18 cellular contexts compared by ENCODE assay signal in the genomic region with DNA sequence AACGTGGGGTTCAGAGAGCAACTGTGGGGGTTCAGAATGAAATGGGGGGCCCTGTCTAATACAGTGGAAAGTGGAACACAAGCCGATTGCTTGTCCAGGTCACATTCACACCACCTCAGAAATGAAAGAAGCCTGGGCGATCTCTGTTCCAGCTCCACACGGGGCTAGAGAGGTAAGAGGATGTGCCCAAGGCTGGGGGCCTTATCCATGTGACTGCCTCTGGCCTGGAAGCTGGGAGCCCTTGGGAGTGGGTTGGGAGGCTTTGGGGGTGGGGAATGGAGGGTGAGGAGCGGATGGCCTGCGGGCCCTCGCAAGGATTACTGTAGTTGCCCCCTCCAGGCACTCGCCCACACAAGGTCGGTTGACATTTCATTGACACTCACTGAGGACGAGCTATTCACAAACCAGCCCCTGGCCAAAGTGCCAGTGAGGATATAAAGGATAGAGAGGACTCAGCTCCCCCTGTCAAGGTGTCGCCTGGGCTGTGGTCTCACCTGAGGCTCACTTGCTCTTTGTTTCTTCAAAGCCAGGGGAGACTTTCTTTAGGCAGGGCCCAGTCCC.
DNase-seq lines count a peak whose midpoint lies in the region; ATAC-seq and TF ChIP-seq lines count a peak whose summit lies in the region.
"Had no signal": no experiment of that assay in that cellular context is flagged by ENCODE, and none has a peak within 500 bp of the region (broad histone marks: within the 10 kb centered on the region; RNA-seq: fewer than 3 reads in every experiment).

No MANE protein-coding gene starts in this region.

- H3K27ac Mint-ChIP-seq in T-helper 2 cell treated with Interferon-gamma antibody and Interleukin-4, amounts not matched to agents 5 μg/mL and 100 μg/mL, for 36 hours, result no peak overlapping the region
- H3K27ac Mint-ChIP-seq: CD8-positive, alpha-beta T cell; endodermal cell; T-cell had no signal

- H3K36me3 Mint-ChIP-seq in T-helper 2 cell treated with Interferon-gamma antibody and Interleukin-4, amounts not matched to agents 5 μg/mL and 100 μg/mL, for 36 hours (ENCODE audit: low read depth), result no peaks in the 10 kb centered on the region
- H3K36me3 Mint-ChIP-seq: CD8-positive, alpha-beta T cell; T-cell had no signal

- no peak for TF ChIP-seq POLR2A in Peyer's patch (IDR thresholded peaks at IDR 0.05)

- no peaks in the 10 kb centered on the region for H3K4me1 Mint-ChIP-seq in T-helper 2 cell treated with Interferon-gamma antibody and Interleukin-4, amounts not matched to agents 5 μg/mL and 100 μg/mL, for 36 hours (ENCODE audit: low read depth)
- H3K4me1 Mint-ChIP-seq: T-cell had no signal

- H3K4me2 ChIP-seq in osteoblast (ENCODE audit: insufficient read depth, low read length), result no peak overlapping the region

- H3K27me3 Mint-ChIP-seq in T-helper 2 cell treated with Interferon-gamma antibody and Interleukin-4, amounts not matched to agents 5 μg/mL and 100 μg/mL, for 36 hours (ENCODE audit: low read depth), result peaks cover 19% of the 10 kb centered on the region

- H3K4me3 ChIP-seq in Peyer's patch, result no peak overlapping the region
- H3K4me3 ChIP-seq in esophagus (ENCODE audit: low read depth in 1 of 2, low read length in 2 of 2), result no peak overlapping the region
- H3K4me3 ChIP-seq in osteoblast (ENCODE audit: insufficient read depth, low read length), result no peak overlapping the region
- H3K4me3 ChIP-seq in thoracic aorta, result peak overlapping the region; percentile 54

- H3K79me2 ChIP-seq in osteoblast (ENCODE audit: insufficient read depth, low read length), result no peaks in the 10 kb centered on the region

- no peaks in the 10 kb centered on the region for H4K20me1 ChIP-seq in osteoblast (ENCODE audit: insufficient read depth, low read length)

- H3K9me3 ChIP-seq in Peyer's patch, result no peaks in the 10 kb centered on the region
- no peaks in the 10 kb centered on the region for H3K9me3 ChIP-seq in esophagus (ENCODE audit: control insufficient read depth in 2 of 2, insufficient read depth in 1 of 2, low read depth in 1 of 2, low read length in 1 of 2)
- no peaks in the 10 kb centered on the region for H3K9me3 ChIP-seq in osteoblast (ENCODE audit: low read depth, low read length)
- H3K9me3 ChIP-seq in thoracic aorta, result no peaks in the 10 kb centered on the region
- H3K9me3 ChIP-seq: neutrophil had no signal

- ATAC-seq in thoracic aorta (ENCODE audit: insufficient number of reproducible peaks, low FRiP score, low read depth), result no peak
- ATAC-seq: CD8-positive, alpha-beta T cell; stimulated activated naive CD8-positive, alpha-beta T cell treated with anti-CD3 and anti-CD28 coated beads, Interleukin-15, Interleukin-2, amounts not matched to agents 100 U/mL and 50 U/mL, for 24 hours; T-cell had no signal

- H3K4me1 ChIP-seq in Peyer's patch, result peaks cover 0 to 17% (median 0%) of the 10 kb centered on the region in 4 donors
- H3K4me1 ChIP-seq in esophagus (ENCODE audit: control insufficient read depth in 2 of 2, insufficient read depth in 2 of 2, low read length in 1 of 2), result peaks cover 3 to 16% of the 10 kb centered on the region in 2 donors
- peaks cover 45% of the 10 kb centered on the region for H3K4me1 ChIP-seq in osteoblast (ENCODE audit: insufficient read depth, low read length)
- peaks cover 41 to 57% of the 10 kb centered on the region in 2 donors for H3K4me1 ChIP-seq in thoracic aorta (ENCODE audit: control insufficient read depth in 1 of 2, low read depth in 2 of 2)

- no peak overlapping the region for H3K4me3 Mint-ChIP-seq in T-helper 2 cell treated with Interferon-gamma antibody and Interleukin-4, amounts not matched to agents 5 μg/mL and 100 μg/mL, for 36 hours
- H3K4me3 Mint-ChIP-seq: CD8-positive, alpha-beta T cell; endodermal cell; T-cell had no signal

- 87% methylated on average over 11 of the region's 11 CpGs for WGBS in esophagus, 2 donors

- H3K36me3 ChIP-seq in Peyer's patch, result no peaks in the 10 kb centered on the region
- H3K36me3 ChIP-seq in esophagus (ENCODE audit: control insufficient read depth in 2 of 2, insufficient read depth in 2 of 2, low read length in 1 of 2), result no peaks in the 10 kb centered on the region
- no peaks in the 10 kb centered on the region for H3K36me3 ChIP-seq in osteoblast (ENCODE audit: insufficient read depth, low read length)
- no peaks in the 10 kb centered on the region for H3K36me3 ChIP-seq in thoracic aorta
- H3K36me3 ChIP-seq: neutrophil had no signal

- H2AFZ ChIP-seq in osteoblast (ENCODE audit: low read length), result no peak overlapping the region

- H3K27ac ChIP-seq in Peyer's patch (peak overlapping the region; percentile 52 to 72 (median 62)), esophagus (ENCODE audit: low read depth in 2 of 2, low read length in 1 of 2) (peak overlapping the region; percentile 59 to 72), osteoblast (ENCODE audit: low read depth, low read length) (no peak overlapping the region), thoracic aorta (peak overlapping the region; percentile 93 to 94)
- H3K27ac ChIP-seq: neutrophil had no signal

- H3K27me3 ChIP-seq in Peyer's patch (no peaks in the 10 kb centered on the region), esophagus (ENCODE audit: control insufficient read depth in 1 of 2, insufficient read depth in 2 of 2, low read length in 2 of 2) (no peaks in the 10 kb centered on the region), osteoblast (ENCODE audit: insufficient read depth, low read length) (no peaks in the 10 kb centered on the region), thoracic aorta (replicated peaks; ENCODE audit: insufficient read depth) (no peaks in the 10 kb centered on the region)

- no peaks in the 10 kb centered on the region for H3K9me3 Mint-ChIP-seq in T-helper 2 cell treated with Interferon-gamma antibody and Interleukin-4, amounts not matched to agents 5 μg/mL and 100 μg/mL, for 36 hours
- H3K9me3 Mint-ChIP-seq: CD8-positive, alpha-beta T cell; endodermal cell; T-cell had no signal

- DNase-seq in Peyer's patch (no peak), osteoblast (ENCODE audit: insufficient read length, low spot score, missing footprints) (peak; percentile 42), thoracic aorta (ENCODE audit: low spot score) (no peak), DMS79 treated with DMSO at 0.1 percent for 48 hours (lab: John Stamatoyannopoulos, UW) (no peak), T-helper 2 cell (no peak)
- DNase-seq in T-helper 2 cell treated with Interferon-gamma antibody and Interleukin-4, amounts not matched to agents 5 μg/mL and 100 μg/mL, for 36 hours (ENCODE audit: low spot score), result no peak
- DNase-seq: activated CD4-positive, alpha-beta T cell treated with anti-CD3 and anti-CD28 coated beads for 48 hours; activated effector memory CD4-positive, alpha-beta T cell treated with Interleukin-2 at 50 U/mL for 16 hours; CD8-positive, alpha-beta T cell; DMS79; islet precursor cell; NCI-H526; SIG-M5; stimulated activated naive CD8-positive, alpha-beta T cell treated with anti-CD3 and anti-CD28 coated beads, Interleukin-15, Interleukin-2, amounts not matched to agents 100 U/mL and 50 U/mL, for 24 hours; T-cell had no signal

- no peak for TF ChIP-seq CTCF in Peyer's patch (IDR thresholded peaks at IDR 0.05)
- no peak for TF ChIP-seq CTCF in osteoblast (IDR thresholded peaks at IDR 0.05; ENCODE audit: extremely low read depth, low read depth, low read length)
- TF ChIP-seq CTCF in thoracic aorta (IDR thresholded peaks at IDR 0.05), result no peak
